Comparison of ENCODE assay signal across 21 cellular contexts in the genomic region with DNA sequence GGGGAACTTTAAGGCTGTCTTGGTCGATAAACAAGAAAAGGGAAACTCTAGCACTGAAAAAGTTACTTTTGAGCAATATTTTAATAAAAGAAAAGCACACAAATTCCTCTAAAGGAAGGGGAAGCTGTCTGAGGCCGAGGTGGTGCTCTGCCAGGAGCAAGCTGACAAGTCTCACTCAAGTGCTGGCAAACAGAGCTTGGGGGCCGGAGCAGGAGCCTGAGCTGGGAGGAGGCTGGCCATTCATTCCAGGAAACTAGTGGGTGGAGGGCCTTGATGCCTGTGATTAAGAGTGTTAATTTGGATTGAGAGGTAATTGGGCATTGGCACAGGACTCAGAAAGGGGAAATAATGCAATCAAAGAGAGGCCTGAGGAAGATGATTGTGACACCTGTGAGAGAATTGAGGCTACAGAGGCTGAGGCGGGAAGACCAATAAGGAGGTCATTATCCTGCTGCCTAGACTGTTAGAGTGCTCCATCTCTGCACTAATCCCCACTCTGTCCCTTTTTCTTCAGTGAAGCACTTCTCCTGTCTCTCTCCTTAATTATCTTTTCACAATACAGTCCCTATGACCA.
DNase-seq lines count a peak whose midpoint lies in the region; ATAC-seq and TF ChIP-seq lines count a peak whose summit lies in the region.
"Had no signal": no experiment of that assay in that cellular context is flagged by ENCODE, and none has a peak within 500 bp of the region (broad histone marks: within the 10 kb centered on the region; RNA-seq: fewer than 3 reads in every experiment).

No MANE protein-coding gene starts in this region.

- H3K4me3 ChIP-seq in GM23338: no peak overlapping the region
- no peak overlapping the region for H3K4me3 ChIP-seq in heart left ventricle
- no peak overlapping the region for H3K4me3 ChIP-seq in neuronal stem cell (ENCODE audit: low read length in 2 of 2)
- H3K4me3 ChIP-seq: BLaER1 treated with 17β-estradiol and CSF1 and Interleukin-3, amounts not matched to agents 10 nM and 100 nM; cardiac muscle cell; prostate gland; spleen had no signal

- no peak overlapping the region for H3K14ac ChIP-seq in neuronal stem cell (ENCODE audit: low read length)

- H2BK5ac ChIP-seq in neuronal stem cell (ENCODE audit: low read length): no peak overlapping the region

- H4K20me1 ChIP-seq in GM23338 (replicated peaks; ENCODE audit: insufficient read depth): no peaks in the 10 kb centered on the region
- H4K20me1 ChIP-seq: BLaER1 treated with 17β-estradiol and CSF1 and Interleukin-3, amounts not matched to agents 10 nM and 100 nM had no signal

- H4K91ac ChIP-seq in neuronal stem cell (ENCODE audit: low read depth, low read length, poor library complexity): no peak overlapping the region

- TF ChIP-seq POLR2A in heart left ventricle (IDR thresholded peaks at IDR 0.05): no peak

- no peak overlapping the region for H2BK15ac ChIP-seq in neuronal stem cell (ENCODE audit: low read length)

- no peak overlapping the region for H2BK120ac ChIP-seq in neuronal stem cell (ENCODE audit: low read depth, low read length)

- H3K9me2 ChIP-seq in GM23338 (ENCODE audit: insufficient read depth): no peaks in the 10 kb centered on the region

- no peaks in the 10 kb centered on the region for H3K79me1 ChIP-seq in neuronal stem cell (ENCODE audit: low read depth, low read length)

- WGBS in heart left ventricle, 4 donors: 38 to 47% (median 41%) methylated on average over 4 of the region's 4 CpGs
- WGBS in neuronal stem cell (ENCODE audit: extremely low coverage in 2 of 2, insufficient read length in 2 of 2, insufficient replicate concordance in 1 of 2), 2 donors: no CpG with 5 or more reads among the region's 4 CpGs

- ATAC-seq in GM23338 (peak; percentile 39; the same call in 2 of the 3 replicates), heart left ventricle (peak; percentile 47 to 76 (median 62))
- ATAC-seq: activated CD8-positive, alpha-beta memory T cell treated with anti-CD3 and anti-CD28 coated beads, Interleukin-2, amount 10 ng/mL, durations not matched to agents 7 days and 5 days; naive thymus-derived CD8-positive, alpha-beta T cell; Panc1 had no signal

- H2AK5ac ChIP-seq in neuronal stem cell (ENCODE audit: low read depth, low read length): no peak overlapping the region

- no peaks in the 10 kb centered on the region for H3F3A ChIP-seq in GM23338 (replicated peaks; ENCODE audit: low read depth)

- intact Hi-C loops in heart left ventricle (cut with DNase I): no loop called here

- H3K23ac ChIP-seq in neuronal stem cell (ENCODE audit: low read depth, low read length, poor library complexity): no peak overlapping the region

- H3K36me3 Mint-ChIP-seq in GM23338 (ENCODE audit: low read depth): no peaks in the 10 kb centered on the region
- H3K36me3 Mint-ChIP-seq: activated CD8-positive, alpha-beta memory T cell treated with anti-CD3 and anti-CD28 coated beads, Interleukin-2, amount 10 ng/mL, durations not matched to agents 7 days and 5 days; naive thymus-derived CD8-positive, alpha-beta T cell had no signal

- no peak overlapping the region for H3K4me3 Mint-ChIP-seq in GM23338
- H3K4me3 Mint-ChIP-seq: activated CD8-positive, alpha-beta memory T cell treated with anti-CD3 and anti-CD28 coated beads, Interleukin-2, amount 10 ng/mL, durations not matched to agents 7 days and 5 days; naive thymus-derived CD8-positive, alpha-beta T cell had no signal

- no peaks in the 10 kb centered on the region for H3K36me3 ChIP-seq in GM23338 (ENCODE audit: insufficient read depth)
- no peaks in the 10 kb centered on the region for H3K36me3 ChIP-seq in heart left ventricle
- H3K36me3 ChIP-seq in neuronal stem cell (replicated peaks in 1 of 2; ENCODE audit: control insufficient read depth in 2 of 2, insufficient read depth in 2 of 2, low read length in 2 of 2): no peaks in the 10 kb centered on the region
- H3K36me3 ChIP-seq: BLaER1 treated with 17β-estradiol and CSF1 and Interleukin-3, amounts not matched to agents 10 nM and 100 nM; cardiac muscle cell; prostate gland; spleen had no signal

- TF ChIP-seq CTCF in GM23338 (conservative IDR thresholded peaks at IDR 0.05; ENCODE audit: low read depth in 2 of 2): no peak
- no peak for TF ChIP-seq CTCF in heart left ventricle (IDR thresholded peaks at IDR 0.05)

- H3K18ac ChIP-seq in neuronal stem cell (ENCODE audit: low read length): no peak overlapping the region

- H3K27me3 Mint-ChIP-seq in GM23338 (ENCODE audit: insufficient read depth, low read depth, poor library complexity): peaks cover 56% of the 10 kb centered on the region
- H3K27me3 Mint-ChIP-seq: activated CD8-positive, alpha-beta memory T cell treated with anti-CD3 and anti-CD28 coated beads, Interleukin-2, amount 10 ng/mL, durations not matched to agents 7 days and 5 days; naive thymus-derived CD8-positive, alpha-beta T cell had no signal

- no peak overlapping the region for H2BK12ac ChIP-seq in neuronal stem cell (ENCODE audit: low read length)

- no peak overlapping the region for H3K27ac Mint-ChIP-seq in GM23338
- H3K27ac Mint-ChIP-seq: activated CD8-positive, alpha-beta memory T cell treated with anti-CD3 and anti-CD28 coated beads, Interleukin-2, amount 10 ng/mL, durations not matched to agents 7 days and 5 days; naive thymus-derived CD8-positive, alpha-beta T cell had no signal

- H3K9me3 ChIP-seq in heart left ventricle: no peaks in the 10 kb centered on the region
- H3K9me3 ChIP-seq in neuronal stem cell (replicated peaks in 1 of 2; ENCODE audit: control insufficient read depth in 2 of 2, insufficient read depth in 1 of 2, low read depth in 1 of 2, low read length in 2 of 2): peaks cover 0 to 4% of the 10 kb centered on the region in 2 donors
- H3K9me3 ChIP-seq: BLaER1 treated with 17β-estradiol and CSF1 and Interleukin-3, amounts not matched to agents 10 nM and 100 nM; prostate gland; spleen had no signal

- no peak overlapping the region for H3K27ac ChIP-seq in GM23338 (ENCODE audit: low read depth)
- peak overlapping the region in 4 of 12 donors; percentile 12 to 50 (median 29) for H3K27ac ChIP-seq in heart left ventricle
- H3K27ac ChIP-seq in neuronal stem cell (replicated peaks; ENCODE audit: low read length): peak overlapping the region; percentile 58
- H3K27ac ChIP-seq: BLaER1 treated with 17β-estradiol and CSF1 and Interleukin-3, amounts not matched to agents 10 nM and 100 nM; cardiac muscle cell; prostate gland had no signal

- peak; percentile 19 for DNase-seq in GM23338 (ENCODE audit: low spot score)
- peak; percentile 58 to 60 for DNase-seq in NOMO-1 (lab: John Stamatoyannopoulos, UW; ENCODE audit: unreplicated experiment in 2 of 2)
- peak in 4 of 5 donors; percentile 33 to 40 (median 33) for DNase-seq in heart left ventricle
- DNase-seq in neuronal stem cell (ENCODE audit: low spot score): peak; percentile 76
- DNase-seq in hypothalamus (lab: John Stamatoyannopoulos, UW): no peak
- no peak for DNase-seq in pons (ENCODE audit: low spot score)
- no peak for DNase-seq in stimulated activated CD4-positive, alpha-beta T cell treated with anti-CD3 and anti-CD28 coated beads, Interleukin-2, amount 100 ng/mL, for 24 hours
- DNase-seq: activated CD4-positive, CD25-positive, alpha-beta regulatory T cell treated with anti-CD3 and anti-CD28 coated beads, Interleukin-2, amount 50 U/mL, for 72 hours; activated CD8-positive, alpha-beta memory T cell treated with anti-CD3 and anti-CD28 coated beads, Interleukin-2, amount 10 ng/mL, durations not matched to agents 7 days and 5 days; activated effector memory CD4-positive, alpha-beta T cell treated with Interleukin-2 at 50 U/mL for 16 hours; GF-D8; mesenchymal stem cell; naive thymus-derived CD8-positive, alpha-beta T cell; NCI-H187; NCI-H446; spleen; T-helper 9 cell had no signal

- H2AFZ ChIP-seq in GM23338 (no peak overlapping the region), neuronal stem cell (ENCODE audit: low read length) (peak overlapping the region; percentile 39)

- 0 out of 2 replicates have a peak, but pooled peaks cover 3% of the 10 kb centered on the region for H3K4me1 ChIP-seq in GM23338 (ENCODE audit: insufficient read depth)
- peaks cover 0 to 16% (median 0%) of the 10 kb centered on the region in 12 donors for H3K4me1 ChIP-seq in heart left ventricle
- peaks cover 2 to 8% of the 10 kb centered on the region in 2 donors for H3K4me1 ChIP-seq in neuronal stem cell (ENCODE audit: control insufficient read depth in 2 of 2, insufficient read depth in 1 of 2, low read depth in 1 of 2, low read length in 2 of 2)
- H3K4me1 ChIP-seq: prostate gland had no signal

- H3K9ac ChIP-seq in neuronal stem cell (ENCODE audit: low read depth, low read length, poor library complexity): no peak overlapping the region
- H3K9ac ChIP-seq: BLaER1 treated with 17β-estradiol and CSF1 and Interleukin-3, amounts not matched to agents 10 nM and 100 nM had no signal

- H3K27me3 ChIP-seq in GM23338 (ENCODE audit: insufficient read depth) (peaks cover 44% of the 10 kb centered on the region), heart left ventricle (no peaks in the 10 kb centered on the region), neuronal stem cell (ENCODE audit: control insufficient read depth in 3 of 3, insufficient read depth in 3 of 3, low read depth in 1 of 3, low read length in 3 of 3) (no peaks in the 10 kb centered on the region)
- H3K27me3 ChIP-seq: BLaER1 treated with 17β-estradiol and CSF1 and Interleukin-3, amounts not matched to agents 10 nM and 100 nM; cardiac muscle cell; spleen had no signal

- no peaks in the 10 kb centered on the region for H3K9me3 Mint-ChIP-seq in GM23338
- H3K9me3 Mint-ChIP-seq: naive thymus-derived CD8-positive, alpha-beta T cell had no signal

- H3K4me1 Mint-ChIP-seq in GM23338: peaks cover 7% of the 10 kb centered on the region
- H3K4me1 Mint-ChIP-seq: activated CD8-positive, alpha-beta memory T cell treated with anti-CD3 and anti-CD28 coated beads, Interleukin-2, amount 10 ng/mL, durations not matched to agents 7 days and 5 days; naive thymus-derived CD8-positive, alpha-beta T cell had no signal

- no peaks in the 10 kb centered on the region for H3K79me2 ChIP-seq in GM23338 (replicated peaks; ENCODE audit: insufficient read depth)

- no peak overlapping the region for H3K4ac ChIP-seq in neuronal stem cell (ENCODE audit: low read length)

- no peak overlapping the region for H4K8ac ChIP-seq in neuronal stem cell (ENCODE audit: low read depth, low read length)

- no peak overlapping the region for H3K4me2 ChIP-seq in GM23338
- no peak overlapping the region for H3K4me2 ChIP-seq in neuronal stem cell (ENCODE audit: insufficient read depth, low read length, poor library complexity, severe bottlenecking)

TF ChIP-seq in GM23338, 12 proteins besides CTCF, POLR2A, EP300 and RAD21 (continues in another document):
- TF ChIP-seq EZH2 (IDR thresholded peaks at IDR 0.05; ENCODE audit: low read depth, unreplicated experiment): no peak
- TF ChIP-seq NANOG (IDR thresholded peaks at IDR 0.05; ENCODE audit: borderline replicate concordance): no peak
- no peak for TF ChIP-seq ZNF114 (CRISPR knock-in tag; IDR thresholded peaks at IDR 0.05)
- TF ChIP-seq STAT1 (IDR thresholded peaks at IDR 0.05; ENCODE audit: unreplicated experiment): no peak
- TF ChIP-seq JUNB (IDR thresholded peaks at IDR 0.05; ENCODE audit: unreplicated experiment): no peak
- no peak for TF ChIP-seq CREB1 (CRISPR knock-in tag; IDR thresholded peaks at IDR 0.05; ENCODE audit: low read depth)
- no peak for TF ChIP-seq ZNF331 (CRISPR knock-in tag; IDR thresholded peaks at IDR 0.05; ENCODE audit: low read depth)

Comparison
In these comparisons a context has a peak if more than half of its experiments do, and no peak if none do; other contexts are left out.
1. DNase-seq: peak in GM23338 (single experiment), NOMO-1 (2 of 2), heart left ventricle (4 of 5) and neuronal stem cell (single experiment); none in hypothalamus (0 of 51), pons (single experiment) and stimulated activated CD4-positive, alpha-beta T cell treated with anti-CD3 and anti-CD28 coated beads, Interleukin-2, amount 100 ng/mL, for 24 hours (0 of 2).